In the genomic region with DNA sequence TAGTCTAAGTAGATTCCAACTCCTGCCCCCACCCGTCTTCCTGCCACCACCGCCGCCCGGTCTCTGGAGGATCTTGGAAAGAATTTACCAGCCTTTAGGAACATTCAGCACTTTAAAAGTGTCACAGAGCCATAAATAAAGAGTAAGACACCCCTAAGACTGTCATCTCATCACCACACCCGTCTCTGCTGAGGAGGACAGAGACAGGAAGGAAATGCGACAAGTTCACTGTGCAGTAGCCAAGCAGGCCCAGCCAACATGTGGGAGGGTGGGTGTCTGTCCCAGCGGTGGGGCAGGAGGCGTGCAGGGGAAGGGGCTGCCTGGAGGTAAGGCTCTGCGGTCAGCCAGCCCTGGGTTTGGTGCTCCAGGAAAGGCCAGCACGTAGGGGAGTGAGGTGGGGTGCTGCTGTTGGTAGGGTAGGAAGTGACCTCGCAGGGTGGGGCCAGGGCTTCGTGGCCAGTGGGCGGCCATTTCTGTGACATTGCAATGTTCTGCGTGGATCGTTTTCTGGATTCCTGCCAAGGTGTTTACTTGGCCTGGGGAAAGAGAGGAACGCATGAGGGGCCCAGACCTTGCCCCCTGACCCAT, we compare ENCODE assay signal across 8 cellular contexts.
A peak's percentile ranks its signal among the peaks of the same experiment; 100 is the strongest.
DNase-seq lines count a peak whose midpoint lies in the region; ATAC-seq and TF ChIP-seq lines count a peak whose summit lies in the region.

No MANE protein-coding gene starts in this region.

- H3K36me3 Mint-ChIP-seq in chondrocyte (ENCODE audit: low read depth) (no peaks in the 10 kb centered on the region), endodermal cell (ENCODE audit: low read depth) (no peaks in the 10 kb centered on the region)

- 40 to 51% (median 49%) methylated on average over 16 of the region's 16 CpGs for WGBS in psoas muscle, 3 donors
- WGBS in endodermal cell (ENCODE audit: insufficient coverage in 1 of 2, insufficient read length in 1 of 2), 2 experiments, result 93 to 98% methylated on average over 6 to 16 of the region's 16 CpGs

- H3K4me1 Mint-ChIP-seq in chondrocyte (ENCODE audit: low read depth), result peaks cover 82% of the 10 kb centered on the region
- H3K4me1 Mint-ChIP-seq in endodermal cell, result peaks cover 26% of the 10 kb centered on the region

- H3K27me3 Mint-ChIP-seq in chondrocyte (ENCODE audit: low read depth), result no peaks in the 10 kb centered on the region
- H3K27me3 Mint-ChIP-seq in endodermal cell (ENCODE audit: insufficient read depth), result no peaks in the 10 kb centered on the region

- H3K4me1 ChIP-seq in psoas muscle (peaks cover 26% of the 10 kb centered on the region), endodermal cell (ENCODE audit: control insufficient read depth, insufficient read depth, low read length) (peaks cover 14% of the 10 kb centered on the region)

- no peak for TF ChIP-seq CTCF in chondrocyte (IDR thresholded peaks at IDR 0.05)
- no peak for TF ChIP-seq CTCF in psoas muscle (IDR thresholded peaks at IDR 0.05)
- TF ChIP-seq CTCF in endodermal cell (conservative IDR thresholded peaks at IDR 0.05), result no peak

- intact Hi-C loops in psoas muscle (cut with DNase I), result loop anchor here in 1 of 2 donors (5.0 to 10.0 kb wide), 2 partner anchors 50 to 392 kb away; no protein-coding TSS in a partner anchor

- no peak overlapping the region for H3K4me3 ChIP-seq in SK-N-MC
- H3K4me3 ChIP-seq in psoas muscle, result peak overlapping the region; percentile 19
- no peak overlapping the region for H3K4me3 ChIP-seq in endodermal cell (ENCODE audit: low read length)

- H3K27ac Mint-ChIP-seq in chondrocyte (ENCODE audit: unreplicated experiment) (peak overlapping the region; percentile 87), endodermal cell (no peak overlapping the region)

- no peak overlapping the region for H3K9ac ChIP-seq in SK-N-MC (ENCODE audit: insufficient read length)
- H3K9ac ChIP-seq in endodermal cell (ENCODE audit: extremely low read depth, low read length, poor library complexity, severe bottlenecking), result no peak overlapping the region

- H3K9me3 Mint-ChIP-seq in chondrocyte (ENCODE audit: low read depth), result no peaks in the 10 kb centered on the region
- H3K9me3 Mint-ChIP-seq in endodermal cell, result no peaks in the 10 kb centered on the region

- DNase-seq in GDM1 (lab: John Stamatoyannopoulos, UW) (peak; percentile 74), SK-N-MC (ENCODE audit: low read depth, low spot score) (no peak), chondrocyte (ENCODE audit: low spot score) (no peak), psoas muscle (peak; percentile 42 to 62), NCI-H524 treated with DMSO at 0.1 percent for 48 hours (lab: John Stamatoyannopoulos, UW) (no peak), endodermal cell (no peak)

- H3K27ac ChIP-seq in SK-N-MC (peak overlapping the region; percentile 34; the same call in 1 of the 2 replicates), psoas muscle (peak overlapping the region; percentile 92), endodermal cell (ENCODE audit: low read depth, low read length) (no peak overlapping the region)

- ATAC-seq in psoas muscle (peak; percentile 28 to 55 (median 40)), GM21390 (IDR thresholded peaks at IDR 0.05; ENCODE audit: unreplicated experiment) (no peak), GM19452 (IDR thresholded peaks at IDR 0.05; ENCODE audit: unreplicated experiment) (no peak)

- H3K9me3 ChIP-seq in SK-N-MC (ENCODE audit: low read depth, low read length), result no peaks in the 10 kb centered on the region
- no peaks in the 10 kb centered on the region for H3K9me3 ChIP-seq in psoas muscle
- no peaks in the 10 kb centered on the region for H3K9me3 ChIP-seq in endodermal cell (ENCODE audit: control insufficient read depth, low read length)

- H3K4me3 Mint-ChIP-seq in chondrocyte (ENCODE audit: unreplicated experiment), result peak overlapping the region; percentile 17
- H3K4me3 Mint-ChIP-seq in endodermal cell, result no peak overlapping the region

- H3K27me3 ChIP-seq in psoas muscle (ENCODE audit: insufficient read depth in 3 of 3, low read length in 2 of 3), result no peaks in the 10 kb centered on the region
- peaks cover 6% of the 10 kb centered on the region for H3K27me3 ChIP-seq in endodermal cell (ENCODE audit: control insufficient read depth, insufficient read depth, low read length, poor library complexity, severe bottlenecking)

- H3K36me3 ChIP-seq in SK-N-MC (ENCODE audit: insufficient read depth, low read length) (no peaks in the 10 kb centered on the region), psoas muscle (ENCODE audit: insufficient read depth in 1 of 2, low read depth in 1 of 2) (no peaks in the 10 kb centered on the region), endodermal cell (ENCODE audit: control insufficient read depth, insufficient read depth, low read length) (no peaks in the 10 kb centered on the region)

Comparison
In these comparisons a context has a peak if more than half of its experiments do, and no peak if none do; other contexts are left out.
1. DNase-seq: peak in GDM1 (single experiment) and psoas muscle (2 of 2); none in SK-N-MC (single experiment), chondrocyte (single experiment), NCI-H524 treated with DMSO at 0.1 percent for 48 hours (single experiment) and endodermal cell (single experiment).
2. ATAC-seq: peak in psoas muscle (4 of 4); none in GM21390 (single experiment) and GM19452 (single experiment).